11 cellular contexts compared by ENCODE assay signal in genomic region chr1:154957258-154957657, GRCh38. TPM values are rescaled to one million over a fixed set of nuclear protein-coding genes. Genes with fewer than 3 reads are reported as not detected.
DNase-seq lines count a peak whose midpoint lies in the region; ATAC-seq and TF ChIP-seq lines count a peak whose summit lies in the region.
"Had no signal": no experiment of that assay in that cellular context is flagged by ENCODE, and none has a peak within 500 bp of the region (broad histone marks: within the 10 kb centered on the region; RNA-seq: fewer than 3 reads in every experiment).

No MANE protein-coding gene starts in this region.

- no peak for ATAC-seq in Panc1
- no peak for ATAC-seq in stimulated activated naive CD8-positive, alpha-beta T cell treated with anti-CD3 and anti-CD28 coated beads, Interleukin-15, Interleukin-2, amounts not matched to agents 100 U/mL and 50 U/mL, for 24 hours

- H3K9me3 Mint-ChIP-seq in CD8-positive, alpha-beta memory T cell, result no peaks in the 10 kb centered on the region
- no peaks in the 10 kb centered on the region for H3K9me3 Mint-ChIP-seq in endothelial cell (ENCODE audit: unreplicated experiment)

- no peak overlapping the region for H3K4me3 ChIP-seq in CD8-positive, alpha-beta memory T cell (ENCODE audit: low read length)
- H3K4me3 ChIP-seq in Panc1 (ENCODE audit: low read depth in 2 of 2, low read length in 2 of 2) (no peak overlapping the region), neutrophil (ENCODE audit: low read depth in 1 of 2, low read length in 1 of 2) (no peak overlapping the region)

- H3K36me3 ChIP-seq in CD8-positive, alpha-beta memory T cell (ENCODE audit: insufficient read depth, low read length), result peaks cover 4% of the 10 kb centered on the region
- H3K36me3 ChIP-seq in Panc1 (ENCODE audit: control insufficient read depth, insufficient read depth, low read length) (peaks cover 3% of the 10 kb centered on the region; the same call in 1 of the 2 replicates), neutrophil (peaks cover 11% of the 10 kb centered on the region)
- H3K36me3 ChIP-seq: uterus had no signal

- peak overlapping the region in 5 of 7 donors; percentile 29 to 97 (median 58) for H3K4me3 Mint-ChIP-seq in CD8-positive, alpha-beta memory T cell
- H3K4me3 Mint-ChIP-seq in endothelial cell (ENCODE audit: unreplicated experiment), result no peak overlapping the region

- peaks cover 55% of the 10 kb centered on the region for H3K4me1 ChIP-seq in CD8-positive, alpha-beta memory T cell (ENCODE audit: insufficient read depth, low read length)
- H3K4me1 ChIP-seq in Panc1 (ENCODE audit: control insufficient read depth, insufficient read depth, low read length), result peaks cover 32% of the 10 kb centered on the region
- peaks cover 52 to 64% of the 10 kb centered on the region in 2 experiments for H3K4me1 ChIP-seq in neutrophil (ENCODE audit: control insufficient read depth in 1 of 2, insufficient read depth in 1 of 2, low read depth in 1 of 2, low read length in 1 of 2)

- peak overlapping the region in 7 of 8 donors; percentile 66 to 100 (median 95) for H3K27ac Mint-ChIP-seq in CD8-positive, alpha-beta memory T cell
- peak overlapping the region; percentile 100 for H3K27ac Mint-ChIP-seq in endothelial cell (ENCODE audit: unreplicated experiment)

- no peak for TF ChIP-seq CTCF in Panc1 (IDR thresholded peaks at IDR 0.05)
- no peak for TF ChIP-seq CTCF in endothelial cell (IDR thresholded peaks at IDR 0.05; ENCODE audit: unreplicated experiment)
- TF ChIP-seq CTCF in neutrophil (IDR thresholded peaks at IDR 0.05), result no peak

- CTCF ChIA-PET in CD8-positive, alpha-beta memory T cell (lab: Charles Lee), result no interaction called here
- CTCF ChIA-PET in Panc1 (lab: Charles Lee), result no interaction called here

- H3K27me3 Mint-ChIP-seq in CD8-positive, alpha-beta memory T cell, result peaks cover 0 to 7% of the 10 kb centered on the region in 2 donors
- peaks cover 38% of the 10 kb centered on the region for H3K27me3 Mint-ChIP-seq in endothelial cell (ENCODE audit: unreplicated experiment)

- DNase-seq in CD8-positive, alpha-beta memory T cell, result peak in 1 of 5 donors; percentile 7
- DNase-seq in Panc1 (ENCODE audit: low read depth, low spot score), result no peak
- no peak for DNase-seq in endothelial cell (ENCODE audit: low spot score)
- DNase-seq in SKM-1 (lab: John Stamatoyannopoulos, UW; ENCODE audit: unreplicated experiment), result no peak
- no peak for DNase-seq in stimulated activated CD4-positive, alpha-beta T cell treated with anti-CD3 and anti-CD28 coated beads, Interleukin-4, amount 100 ng/mL, for 24 hours
- DNase-seq in stimulated activated naive CD8-positive, alpha-beta T cell treated with anti-CD3 and anti-CD28 coated beads, Interleukin-15, Interleukin-2, amounts not matched to agents 100 U/mL and 50 U/mL, for 24 hours, result no peak
- DNase-seq in NCI-H2196 treated with DMSO at 0.1 percent for 48 hours (lab: John Stamatoyannopoulos, UW; ENCODE audit: unreplicated experiment), result no peak
- DNase-seq: activated CD4-positive, alpha-beta T cell treated with anti-CD3 and anti-CD28 coated beads, Interleukin-2, amount 50 U/mL, for 4 hours; effector CD4-positive, alpha-beta T cell had no signal

- TSS peak; percentile 31 for BruUV-seq in Panc1 (replicated peaks; lab: Mats Ljungman, UMichigan)

- in situ Hi-C loops in Panc1 (cut with HindIII; ENCODE audit: low pct_unique_long_range_greater_than_20kb, low sequenced_read_pairs), result no loop called here

- peaks cover 57 to 83% (median 69%) of the 10 kb centered on the region in 3 donors for H3K4me1 Mint-ChIP-seq in CD8-positive, alpha-beta memory T cell
- H3K4me1 Mint-ChIP-seq in endothelial cell (ENCODE audit: unreplicated experiment), result peaks cover 63% of the 10 kb centered on the region

- H3K36me3 Mint-ChIP-seq in CD8-positive, alpha-beta memory T cell, result peaks cover 0 to 69% (median 5%) of the 10 kb centered on the region in 3 donors
- peaks cover 24% of the 10 kb centered on the region for H3K36me3 Mint-ChIP-seq in endothelial cell (ENCODE audit: low read depth, unreplicated experiment)

- peak overlapping the region; percentile 7 for H3K27ac ChIP-seq in CD8-positive, alpha-beta memory T cell (ENCODE audit: low read depth, low read length)
- H3K27ac ChIP-seq in Panc1 (ENCODE audit: low read length), result no peak overlapping the region; the same call in 1 of the 2 replicates
- peak overlapping the region; percentile 95 for H3K27ac ChIP-seq in neutrophil

- POLR2A ChIA-PET in CD8-positive, alpha-beta memory T cell (lab: Charles Lee), result no interaction called here
- POLR2A ChIA-PET in Panc1 (lab: Charles Lee), result no interaction called here

- intact Hi-C loops in Panc1 (cut with micrococcal nuclease; ENCODE audit: unreplicated experiment), result loop anchor here (2.0 to 10.0 kb wide), 2 partner anchors 104 to 392 kb away; partner anchors contain the start of gene CHRNB2

- no peaks in the 10 kb centered on the region for H3K27me3 ChIP-seq in CD8-positive, alpha-beta memory T cell (ENCODE audit: insufficient read depth, low read length, poor library complexity, severe bottlenecking)
- H3K27me3 ChIP-seq in Panc1 (ENCODE audit: control insufficient read depth, insufficient read depth, low read length) (no peaks in the 10 kb centered on the region), neutrophil (no peaks in the 10 kb centered on the region)
- H3K27me3 ChIP-seq: uterus had no signal

- H3K9me3 ChIP-seq in CD8-positive, alpha-beta memory T cell (ENCODE audit: low read length), result no peaks in the 10 kb centered on the region
- no peaks in the 10 kb centered on the region for H3K9me3 ChIP-seq in Panc1 (ENCODE audit: control insufficient read depth, insufficient read depth, low read depth, low read length)
- no peaks in the 10 kb centered on the region for H3K9me3 ChIP-seq in neutrophil
- H3K9me3 ChIP-seq: uterus had no signal

RNA-seq across cellular contexts. Expression of gene PBXIP1, which starts 1.4 kb away (rescaled TPM):
- 10 to 100 TPM; 35.9 to 36.1 TPM for total RNA-seq in CD8-positive, alpha-beta memory T cell
- 295 TPM for polyA plus RNA-seq in CD8-positive, alpha-beta memory T cell
- total RNA-seq in Panc1 (2021; ENCODE audit: unreplicated experiment) (40.7 TPM), endothelial cell (ENCODE audit: unreplicated experiment) (82.1 TPM)
- polyA plus RNA-seq in Panc1 (2012; ENCODE audit: insufficient read length), result 64.9 TPM

RNA-seq across cellular contexts. Expression of gene PYGO2, which starts 4.3 kb away (rescaled TPM):
- 10 to 100 TPM; 34.2 to 35.3 TPM for total RNA-seq in CD8-positive, alpha-beta memory T cell
- polyA plus RNA-seq in CD8-positive, alpha-beta memory T cell, result 42.6 TPM
- total RNA-seq in Panc1 (2021; ENCODE audit: unreplicated experiment) (41.1 TPM), endothelial cell (ENCODE audit: unreplicated experiment) (49.8 TPM)
- 27.3 TPM for polyA plus RNA-seq in Panc1 (2012; ENCODE audit: insufficient read length)

RNA-seq across cellular contexts. Expression of gene SHC1, which starts 13.3 kb away (rescaled TPM):
- total RNA-seq in CD8-positive, alpha-beta memory T cell, result 10 to 100 TPM; 37.4 to 40.8 TPM
- 32.7 TPM for polyA plus RNA-seq in CD8-positive, alpha-beta memory T cell
- 373 TPM for total RNA-seq in Panc1 (2021; ENCODE audit: unreplicated experiment)
- 479 TPM for polyA plus RNA-seq in Panc1 (2012; ENCODE audit: insufficient read length)
- 915 TPM for total RNA-seq in endothelial cell (ENCODE audit: unreplicated experiment)

RNA-seq across cellular contexts. Expression of gene CKS1B, which starts 17.2 kb away (rescaled TPM):
- total RNA-seq in CD8-positive, alpha-beta memory T cell, result 100 to 1,000 TPM; 125 to 126 TPM
- polyA plus RNA-seq in CD8-positive, alpha-beta memory T cell, result 46.8 TPM
- total RNA-seq in Panc1 (2021; ENCODE audit: unreplicated experiment) (212 TPM), endothelial cell (ENCODE audit: unreplicated experiment) (48.3 TPM)
- 156 TPM for polyA plus RNA-seq in Panc1 (2012; ENCODE audit: insufficient read length)

RNA-seq across cellular contexts. Expression of gene PMVK, which starts 20.7 kb away (rescaled TPM):
- total RNA-seq in CD8-positive, alpha-beta memory T cell, result 10 to 100 TPM; 44.7 to 45.2 TPM
- 55.5 TPM for polyA plus RNA-seq in CD8-positive, alpha-beta memory T cell
- total RNA-seq in Panc1 (2021; ENCODE audit: unreplicated experiment), result 42.2 TPM
- polyA plus RNA-seq in Panc1 (2012; ENCODE audit: insufficient read length), result 60.5 TPM
- 26.7 TPM for total RNA-seq in endothelial cell (ENCODE audit: unreplicated experiment)
